In the genomic region with DNA sequence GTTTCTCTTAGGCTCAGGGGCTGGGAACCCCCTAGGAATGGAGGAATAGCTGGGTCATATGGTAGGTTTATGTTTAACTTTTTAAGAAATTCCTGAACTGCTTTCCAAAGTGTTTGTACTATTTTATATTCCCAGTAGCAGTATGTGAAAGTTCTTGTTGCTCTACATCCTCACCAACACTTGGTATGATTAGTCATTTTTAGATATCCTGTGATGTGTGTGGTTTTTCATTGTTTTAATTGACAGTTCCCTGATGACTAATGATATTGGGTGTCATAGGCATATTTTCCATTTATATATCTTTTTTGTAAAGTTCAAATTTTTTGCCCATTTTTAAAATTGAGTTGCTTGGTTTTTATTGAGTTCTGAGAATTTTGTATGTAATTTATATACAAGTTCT, we compare ENCODE assay signal across 22 cellular contexts.
"Had no signal": no experiment of that assay in that cellular context is flagged by ENCODE, and none has a peak within 500 bp of the region (broad histone marks: within the 10 kb centered on the region; RNA-seq: fewer than 3 reads in every experiment).

No MANE protein-coding gene starts in this region.

- H3K27me3 ChIP-seq: adrenal gland, esophagus squamous epithelium, ovary, right lobe of liver, tibial artery had no signal

- H3K27ac Mint-ChIP-seq: activated B cell treated with CpG ODN at 0.5 μM for 24 hours; immature natural killer cell; stimulated activated memory B cell treated with anti-CD40 and anti-IgM and Interleukin-4, amounts not matched to agents 10 μg/mL and 1 μg/mL and 100 μg/mL, for 72 hours; T-cell had no signal

- H3K36me3 ChIP-seq: adrenal gland, esophagus squamous epithelium, ovary, right lobe of liver, tibial artery had no signal

- DNase-seq: activated B cell treated with CpG ODN at 0.5 μM for 24 hours; activated CD4-positive, alpha-beta T cell treated with anti-CD3 and anti-CD28 coated beads, Interleukin-2, amount 50 U/mL, for 1 hour; adrenal gland; effector memory CD4-positive, alpha-beta T cell; esophagus squamous epithelium; immature natural killer cell; mesendoderm; naive thymus-derived CD4-positive, alpha-beta T cell; ovary; right lobe of liver; SIG-M5; small intestine; stimulated activated CD4-positive, alpha-beta T cell treated with anti-CD3 and anti-CD28 coated beads, Interleukin-15, amount 100 ng/mL, for 24 hours; stimulated activated CD4-positive, alpha-beta T cell treated with anti-CD3 and anti-CD28 coated beads, Interleukin-4, amount 100 ng/mL, for 24 hours; substantia nigra; T-cell; tibial artery had no signal

- H3K9me3 ChIP-seq: ovary, right lobe of liver had no signal

- H3K4me3 ChIP-seq: adrenal gland, esophagus squamous epithelium, ovary, right lobe of liver, tibial artery had no signal

- FAIRE-seq: astrocyte, endothelial cell of umbilical vein, small intestine, urothelium cell line had no signal

- H3K27ac ChIP-seq: adrenal gland, esophagus squamous epithelium, ovary, right lobe of liver, tibial artery had no signal

- ATAC-seq: naive thymus-derived CD4-positive, alpha-beta T cell; right lobe of liver; SK-N-SH treated with all-trans-retinoic acid at 6 μM for 48 hours; stimulated activated memory B cell treated with anti-CD40 and anti-IgM and Interleukin-4, amounts not matched to agents 10 μg/mL and 1 μg/mL and 100 μg/mL, for 72 hours; T-cell had no signal

- H3K4me1 ChIP-seq: adrenal gland, esophagus squamous epithelium, tibial artery had no signal
